11 cellular contexts compared by ENCODE assay signal in the genomic region with DNA sequence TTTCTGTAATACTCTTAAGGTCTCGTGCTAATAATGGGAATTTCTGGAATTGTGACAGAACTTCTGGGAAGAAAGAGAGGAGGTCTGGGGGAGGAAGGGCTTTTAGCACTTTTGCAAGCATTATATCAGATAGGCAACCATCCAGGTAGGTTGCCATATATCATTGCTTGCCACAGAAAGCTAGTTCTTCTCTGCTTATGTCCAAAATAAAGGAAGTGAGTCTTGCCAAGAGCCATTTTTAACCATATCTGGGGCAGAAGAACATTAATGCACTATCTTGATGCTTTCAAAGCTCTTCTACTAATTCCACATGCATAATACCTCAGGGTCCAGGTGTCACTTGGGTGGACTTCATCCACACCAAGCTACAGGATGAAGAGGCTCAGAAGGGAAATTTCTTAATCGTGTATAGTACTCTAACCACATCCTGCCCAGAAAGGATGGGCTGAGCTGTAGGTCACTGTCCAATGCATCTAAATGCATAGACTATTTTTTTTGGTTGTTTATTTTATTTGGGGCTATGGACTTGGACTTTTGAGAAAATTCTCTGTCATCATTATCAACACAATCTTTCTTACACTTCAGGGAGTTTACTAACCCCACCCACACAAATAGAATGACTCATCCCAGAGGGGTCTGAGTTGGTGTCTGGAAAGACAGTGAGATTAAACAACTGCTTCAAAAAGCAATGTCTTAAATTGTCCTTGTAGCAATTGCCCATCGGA.
A peak's percentile ranks its signal among the peaks of the same experiment; 100 is the strongest.
DNase-seq lines count a peak whose midpoint lies in the region; ATAC-seq, FAIRE-seq and TF ChIP-seq lines count a peak whose summit lies in the region.
"Had no signal": no experiment of that assay in that cellular context is flagged by ENCODE, and none has a peak within 500 bp of the region (broad histone marks: within the 10 kb centered on the region; RNA-seq: fewer than 3 reads in every experiment).

No MANE protein-coding gene starts in this region.

- POLR2A ChIA-PET in A549 (lab: Yijun Ruan, JAX): no interaction called here

- CTCF ChIA-PET in A549 (lab: Yijun Ruan, JAX): interaction anchor here (0.6 to 1.0 kb wide), 2 partner anchors 81 to 298 kb away, joined by 3 read pairs; no protein-coding TSS in a partner anchor

- H3K4me1 ChIP-seq in A549 (0 out of 3 replicates have a peak, but pooled peaks cover 4% of the 10 kb centered on the region), SJSA1 (replicated peaks) (peaks cover 56% of the 10 kb centered on the region), right lobe of liver (no peaks in the 10 kb centered on the region)

- no peak for ATAC-seq in A549
- peak; percentile 66 for ATAC-seq in GM18909 (IDR thresholded peaks at IDR 0.05; ENCODE audit: poor library complexity, unreplicated experiment)
- peak; percentile 35 for ATAC-seq in HG03045 (IDR thresholded peaks at IDR 0.05; ENCODE audit: unreplicated experiment)
- ATAC-seq in right lobe of liver: no peak
- no peak for ATAC-seq in HG02571 (IDR thresholded peaks at IDR 0.05; ENCODE audit: unreplicated experiment)
- ATAC-seq: Right ventricle myocardium inferior had no signal

- WGBS in A549 (ENCODE audit: missing lambda C conversion rate): 26% methylated on average over 3 of the region's 3 CpGs
- 53% methylated on average over 3 of the region's 3 CpGs for whole genome bisulfite sequencing in right lobe of liver (ENCODE audit: insufficient coverage, low coverage, low lambda C conversion rate, missing lambda C conversion rate)

- TF ChIP-seq RAD21 in A549 (conservative IDR thresholded peaks at IDR 0.05 in 1 of 2, IDR thresholded peaks at IDR 0.05 in 1 of 2): no peak

- TF ChIP-seq POLR2A in A549 (IDR thresholded peaks at IDR 0.05; ENCODE audit: low read length) (no peak), right lobe of liver (IDR thresholded peaks at IDR 0.05) (no peak)

- intact Hi-C loops in right lobe of liver (cut with DNase I): no loop called here

- H3K4me3 ChIP-seq in A549: no peak overlapping the region
- no peak overlapping the region for H3K4me3 ChIP-seq in SJSA1
- H3K4me3 ChIP-seq in right lobe of liver: no peak overlapping the region
- no peak overlapping the region for H3K4me3 ChIP-seq in WERI-Rb-1 (ENCODE audit: low read depth, low read length)

- H3K36me3 ChIP-seq in SJSA1: no peaks in the 10 kb centered on the region
- no peaks in the 10 kb centered on the region for H3K36me3 ChIP-seq in right lobe of liver
- no peaks in the 10 kb centered on the region for H3K36me3 ChIP-seq in WERI-Rb-1

- H3K27me3 ChIP-seq in SJSA1 (replicated peaks) (no peaks in the 10 kb centered on the region), right lobe of liver (no peaks in the 10 kb centered on the region), WERI-Rb-1 (ENCODE audit: insufficient read depth, low read depth, severe bottlenecking) (peaks cover 34% of the 10 kb centered on the region)

- no peak overlapping the region for H3K4me2 ChIP-seq in A549

- DNase-seq in A549 (ENCODE audit: low read depth in 1 of 2, low spot score in 1 of 2): peak in 1 of 2 experiments; percentile 7
- DNase-seq in SJSA1 (ENCODE audit: low read depth in 1 of 2, low spot score in 2 of 2): peak; percentile 51 to 74
- DNase-seq in right lobe of liver: no peak
- no peak for DNase-seq in GM13977 (ENCODE audit: low spot score)
- DNase-seq in WERI-Rb-1: no peak
- DNase-seq: dermis blood vessel endothelial cell, DND-41 had no signal

- no peak overlapping the region for H3K27ac ChIP-seq in A549
- no peak overlapping the region for H3K27ac ChIP-seq in SJSA1
- no peak overlapping the region for H3K27ac ChIP-seq in right lobe of liver
- H3K27ac ChIP-seq in WERI-Rb-1: no peak overlapping the region

- no peak for FAIRE-seq in A549 (lab: Jason Lieb, UNC)

- TF ChIP-seq EP300 in A549 (IDR thresholded peaks at IDR 0.05): no peak

- in situ Hi-C loops in GM13977 (cut with MboI; ENCODE audit: low pct_unique_long_range_greater_than_20kb, low sequenced_read_pairs, unreplicated experiment): no loop called here

- no peak for TF ChIP-seq CTCF in A549 (IDR thresholded peaks at IDR 0.05)
- no peak for TF ChIP-seq CTCF in right lobe of liver (IDR thresholded peaks at IDR 0.05)
- TF ChIP-seq CTCF in GM13977 (IDR thresholded peaks at IDR 0.05; ENCODE audit: extremely low read depth, insufficient read depth, missing control alignments): no peak
- TF ChIP-seq CTCF in WERI-Rb-1 (IDR thresholded peaks at IDR 0.05; ENCODE audit: low read depth, low read length): no peak

- H3K9me3 ChIP-seq in A549: no peaks in the 10 kb centered on the region
- no peaks in the 10 kb centered on the region for H3K9me3 ChIP-seq in SJSA1 (replicated peaks)
- no peaks in the 10 kb centered on the region for H3K9me3 ChIP-seq in right lobe of liver
- H3K9me3 ChIP-seq in WERI-Rb-1 (ENCODE audit: severe bottlenecking): no peaks in the 10 kb centered on the region

TF ChIP-seq in A549, 52 proteins besides CTCF, POLR2A, EP300 and RAD21:
- no peak for TF ChIP-seq TFCP2L1 (CRISPR knock-in tag; IDR thresholded peaks at IDR 0.05)
- TF ChIP-seq MAZ (IDR thresholded peaks at IDR 0.05; ENCODE audit: borderline replicate concordance, low read depth, low read length): no peak
- TF ChIP-seq, protein P1, sequence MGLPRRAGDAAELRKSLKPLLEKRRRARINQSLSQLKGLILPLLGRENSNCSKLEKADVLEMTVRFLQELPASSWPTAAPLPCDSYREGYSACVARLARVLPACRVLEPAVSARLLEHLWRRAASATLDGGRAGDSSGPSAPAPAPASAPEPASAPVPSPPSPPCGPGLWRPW (IDR thresholded peaks at IDR 0.05): no peak
- TF ChIP-seq GATA3 (IDR thresholded peaks at IDR 0.05; ENCODE audit: borderline replicate concordance): peak; percentile 14; the same call in 1 of the 2 replicates
- no peak for TF ChIP-seq NFE2L2 (conservative IDR thresholded peaks at IDR 0.05; ENCODE audit: low read length)
- no peak for TF ChIP-seq FOSB (CRISPR knock-in tag; IDR thresholded peaks at IDR 0.05)
- TF ChIP-seq, protein P2, sequence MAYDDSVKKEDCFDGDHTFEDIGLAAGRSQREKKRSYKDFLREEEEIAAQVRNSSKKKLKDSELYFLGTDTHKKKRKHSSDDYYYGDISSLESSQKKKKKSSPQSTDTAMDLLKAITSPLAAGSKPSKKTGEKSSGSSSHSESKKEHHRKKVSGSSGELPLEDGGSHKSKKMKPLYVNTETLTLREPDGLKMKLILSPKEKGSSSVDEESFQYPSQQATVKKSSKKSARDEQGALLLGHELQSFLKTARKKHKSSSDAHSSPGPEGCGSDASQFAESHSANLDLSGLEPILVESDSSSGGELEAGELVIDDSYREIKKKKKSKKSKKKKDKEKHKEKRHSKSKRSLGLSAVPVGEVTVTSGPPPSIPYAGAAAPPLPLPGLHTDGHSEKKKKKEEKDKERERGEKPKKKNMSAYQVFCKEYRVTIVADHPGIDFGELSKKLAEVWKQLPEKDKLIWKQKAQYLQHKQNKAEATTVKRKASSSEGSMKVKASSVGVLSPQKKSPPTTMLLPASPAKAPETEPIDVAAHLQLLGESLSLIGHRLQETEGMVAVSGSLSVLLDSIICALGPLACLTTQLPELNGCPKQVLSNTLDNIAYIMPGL (CRISPR knock-in tag; IDR thresholded peaks at IDR 0.05; ENCODE audit: borderline replicate concordance): no peak
- TF ChIP-seq CBX8 (IDR thresholded peaks at IDR 0.05): no peak
- TF ChIP-seq MAFK (IDR thresholded peaks at IDR 0.05; ENCODE audit: partially characterized antibody): peak; percentile 15
- no peak for TF ChIP-seq FOSL2 (IDR thresholded peaks at IDR 0.05)
- peak; percentile 31; the same call in 1 of the 2 replicates for TF ChIP-seq FOSL2 (CRISPR knock-in tag; IDR thresholded peaks at IDR 0.05)

Comparison
In these comparisons a context has a peak if more than half of its experiments do, and no peak if none do; other contexts are left out.
1. ATAC-seq: peak in GM18909 (single experiment) and HG03045 (single experiment); none in A549 (0 of 2), right lobe of liver (0 of 4) and HG02571 (single experiment).
2. DNase-seq: peak in SJSA1 (2 of 2); none in right lobe of liver (0 of 3), GM13977 (single experiment) and WERI-Rb-1 (single experiment).